ENCODE assay signal across 1 cellular context in genomic region chr19:1837625-1838105, GRCh38.
TF ChIP-seq lines count a peak whose summit lies in the region.

No MANE protein-coding gene starts in this region.

TF ChIP-seq in HepG2, 621 proteins besides CTCF, POLR2A, EP300 and RAD21 (continued from another document and continues in another):
- TF ChIP-seq THAP9 (CRISPR knock-in tag; IDR thresholded peaks at IDR 0.05; ENCODE audit: borderline replicate concordance) (no peak), ZNF510 (CRISPR knock-in tag; IDR thresholded peaks at IDR 0.05; ENCODE audit: low read depth) (no peak), ZNF607 (CRISPR knock-in tag; IDR thresholded peaks at IDR 0.05; ENCODE audit: borderline replicate concordance) (peak; percentile 80; the same call in 1 of the 2 replicates), TOPORS (CRISPR knock-in tag; IDR thresholded peaks at IDR 0.05) (no peak), ZFP36L2 (CRISPR knock-in tag; IDR thresholded peaks at IDR 0.05) (no peak), SRSF1 (optimal IDR thresholded peaks at IDR 0.05; ENCODE audit: low read depth, low read length) (no peak), CSRNP1 (CRISPR knock-in tag; IDR thresholded peaks at IDR 0.05) (no peak), ZNF543 (CRISPR knock-in tag; IDR thresholded peaks at IDR 0.05) (no peak), ZSCAN25 (CRISPR knock-in tag; IDR thresholded peaks at IDR 0.05) (peak; percentile 50; the same call in 1 of the 2 replicates), ARNT2 (CRISPR knock-in tag; IDR thresholded peaks at IDR 0.05; ENCODE audit: low read depth) (0 out of 2 replicates have a peak, but pooled peaks have one; percentile 45), ZNF749 (CRISPR knock-in tag; IDR thresholded peaks at IDR 0.05; ENCODE audit: borderline replicate concordance) (0 out of 2 replicates have a peak, but pooled peaks have one; percentile 28), ZNF572 (CRISPR knock-in tag; IDR thresholded peaks at IDR 0.05) (peak; percentile 94), ZNF333 (CRISPR knock-in tag; IDR thresholded peaks at IDR 0.05; ENCODE audit: borderline replicate concordance) (no peak), ZNF282 (IDR thresholded peaks at IDR 0.05; ENCODE audit: partially characterized antibody) (no peak), ZKSCAN5 (CRISPR knock-in tag; IDR thresholded peaks at IDR 0.05) (no peak), PTBP1 (IDR thresholded peaks at IDR 0.05; ENCODE audit: low read depth, low read length, poor library complexity, severe bottlenecking) (peak; percentile 12), AFF4 (CRISPR knock-in tag; IDR thresholded peaks at IDR 0.05) (no peak), NFE2L1 (CRISPR knock-in tag; IDR thresholded peaks at IDR 0.05; ENCODE audit: borderline replicate concordance) (no peak), ZNF281 (CRISPR knock-in tag; IDR thresholded peaks at IDR 0.05; ENCODE audit: borderline replicate concordance) (no peak), PLSCR1 (CRISPR knock-in tag; IDR thresholded peaks at IDR 0.05; ENCODE audit: borderline replicate concordance) (no peak), ZMYM3 (CRISPR knock-in tag; IDR thresholded peaks at IDR 0.05) (peak; percentile 11; the same call in 1 of the 2 replicates), ZBTB44 (CRISPR knock-in tag; IDR thresholded peaks at IDR 0.05) (no peak), ZNF639 (CRISPR knock-in tag; conservative IDR thresholded peaks at IDR 0.05) (no peak), ZBTB4 (CRISPR knock-in tag; IDR thresholded peaks at IDR 0.05; ENCODE audit: borderline replicate concordance) (peak; percentile 23; the same call in 1 of the 2 replicates), ETS1 (CRISPR knock-in tag; IDR thresholded peaks at IDR 0.05) (no peak), SIN3B (IDR thresholded peaks at IDR 0.05; ENCODE audit: low read length) (no peak), MAFG (CRISPR knock-in tag; IDR thresholded peaks at IDR 0.05) (no peak), ZNF841 (CRISPR knock-in tag; IDR thresholded peaks at IDR 0.05; ENCODE audit: borderline replicate concordance) (no peak), GATAD1 (CRISPR knock-in tag; IDR thresholded peaks at IDR 0.05) (no peak), ZNF138 (CRISPR knock-in tag; IDR thresholded peaks at IDR 0.05; ENCODE audit: low read depth) (no peak)
